Comparison of ENCODE assay signal across 14 cellular contexts in the genomic region with DNA sequence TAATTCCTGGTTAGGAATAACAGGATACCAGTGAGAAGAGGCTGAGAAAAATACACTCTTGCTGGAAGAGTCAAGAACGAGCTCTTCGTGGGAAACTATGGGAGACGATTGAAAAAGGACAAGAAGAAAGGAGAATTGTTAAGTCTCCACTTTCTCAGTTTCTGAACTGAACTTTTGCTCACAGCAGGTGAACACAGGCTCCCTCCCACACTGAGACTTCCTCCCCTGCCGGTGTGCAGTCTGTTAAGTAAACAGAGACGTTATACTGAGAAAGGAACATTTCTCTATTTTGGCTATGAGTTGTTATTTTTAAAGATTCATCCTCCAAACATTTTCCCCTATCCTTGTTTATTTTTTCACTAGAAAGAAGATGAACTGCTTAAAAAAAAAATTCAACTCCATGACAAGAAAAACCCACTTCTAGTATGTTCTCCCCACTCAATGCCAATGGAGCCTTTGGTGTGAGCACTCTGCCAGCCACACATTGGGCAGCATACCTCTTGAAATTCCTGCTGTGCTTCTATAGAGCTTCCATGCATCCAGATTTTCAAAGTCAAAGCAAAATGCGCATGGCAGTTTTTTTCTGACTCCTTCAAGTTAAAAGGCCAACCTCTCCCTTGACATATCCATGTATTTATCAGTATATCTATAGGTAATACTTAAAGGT.
"Had no signal": no experiment of that assay in that cellular context is flagged by ENCODE, and none has a peak within 500 bp of the region (broad histone marks: within the 10 kb centered on the region; RNA-seq: fewer than 3 reads in every experiment).

No MANE protein-coding gene starts in this region.

- DNase-seq: activated CD4-positive, alpha-beta T cell treated with anti-CD3 and anti-CD28 coated beads, Interleukin-2, amount 50 U/mL, for 1 hour; activated naive CD4-positive, alpha-beta T cell treated with anti-CD3 and anti-CD28 coated beads for 36 hours; activated naive CD8-positive, alpha-beta T cell treated with anti-CD3 and anti-CD28 coated beads, Interleukin-2, amount 50 U/mL, for 24 hours; activated T-cell treated with anti-CD3 and anti-CD28 coated beads for 4 hours; aorta; islet precursor cell; mucosa of descending colon; naive thymus-derived CD4-positive, alpha-beta T cell; stimulated activated CD4-positive, alpha-beta T cell treated with anti-CD3 and anti-CD28 coated beads, Interleukin-2, amount 100 ng/mL, for 48 hours; stimulated activated naive B cell treated with anti-CD40 and anti-IgM and Interleukin-4, amounts not matched to agents 10 μg/mL and 1 μg/mL and 100 μg/mL, for 72 hours; tibial artery had no signal

- H3K4me3 Mint-ChIP-seq: activated naive CD4-positive, alpha-beta T cell treated with anti-CD3 and anti-CD28 coated beads for 36 hours; activated naive CD8-positive, alpha-beta T cell treated with anti-CD3 and anti-CD28 coated beads, Interleukin-2, amount 50 U/mL, for 24 hours; memory B cell; naive thymus-derived CD4-positive, alpha-beta T cell; stimulated activated naive B cell treated with anti-CD40 and anti-IgM and Interleukin-4, amounts not matched to agents 10 μg/mL and 1 μg/mL and 100 μg/mL, for 72 hours had no signal

- H3K9me3 Mint-ChIP-seq: activated naive CD4-positive, alpha-beta T cell treated with anti-CD3 and anti-CD28 coated beads for 36 hours; activated naive CD8-positive, alpha-beta T cell treated with anti-CD3 and anti-CD28 coated beads, Interleukin-2, amount 50 U/mL, for 24 hours; activated T-helper 2 cell treated with anti-CD3 and anti-CD28 coated beads, Interferon-gamma antibody, Interleukin-2, Interleukin-4, amounts not matched to agents 10 μg/mL and 5 μg/mL and 100 μg/mL, durations not matched to agents 14 hours and 24 hours and 36 hours had no signal

- H3K36me3 Mint-ChIP-seq: stimulated activated naive B cell treated with anti-CD40 and anti-IgM and Interleukin-4, amounts not matched to agents 10 μg/mL and 1 μg/mL and 100 μg/mL, for 72 hours had no signal

- H3K4me1 Mint-ChIP-seq: activated naive CD8-positive, alpha-beta T cell treated with anti-CD3 and anti-CD28 coated beads, Interleukin-2, amount 50 U/mL, for 24 hours; memory B cell; stimulated activated naive B cell treated with anti-CD40 and anti-IgM and Interleukin-4, amounts not matched to agents 10 μg/mL and 1 μg/mL and 100 μg/mL, for 72 hours had no signal

- H3K4me3 ChIP-seq: mucosa of descending colon, tibial artery had no signal

- H3K9me3 ChIP-seq: mucosa of descending colon, neutrophil, tibial artery had no signal

- ATAC-seq: activated naive CD8-positive, alpha-beta T cell treated with anti-CD3 and anti-CD28 coated beads, Interleukin-2, amount 50 U/mL, for 24 hours; mucosa of descending colon; naive thymus-derived CD4-positive, alpha-beta T cell; stimulated activated naive B cell treated with anti-CD40 and anti-IgM and Interleukin-4, amounts not matched to agents 10 μg/mL and 1 μg/mL and 100 μg/mL, for 72 hours had no signal

- H3K36me3 ChIP-seq: neutrophil, tibial artery had no signal

- H3K27ac Mint-ChIP-seq: activated naive CD4-positive, alpha-beta T cell treated with anti-CD3 and anti-CD28 coated beads for 36 hours; activated naive CD8-positive, alpha-beta T cell treated with anti-CD3 and anti-CD28 coated beads, Interleukin-2, amount 50 U/mL, for 24 hours; activated T-helper 2 cell treated with anti-CD3 and anti-CD28 coated beads, Interferon-gamma antibody, Interleukin-2, Interleukin-4, amounts not matched to agents 10 μg/mL and 5 μg/mL and 100 μg/mL, durations not matched to agents 14 hours and 24 hours and 36 hours; memory B cell; naive thymus-derived CD4-positive, alpha-beta T cell; stimulated activated naive B cell treated with anti-CD40 and anti-IgM and Interleukin-4, amounts not matched to agents 10 μg/mL and 1 μg/mL and 100 μg/mL, for 72 hours had no signal

- H3K27ac ChIP-seq: neutrophil, tibial artery had no signal

- H3K27me3 ChIP-seq: neutrophil, tibial artery had no signal
